Comparison of ENCODE assay signal across 1 cellular context in the genomic region with DNA sequence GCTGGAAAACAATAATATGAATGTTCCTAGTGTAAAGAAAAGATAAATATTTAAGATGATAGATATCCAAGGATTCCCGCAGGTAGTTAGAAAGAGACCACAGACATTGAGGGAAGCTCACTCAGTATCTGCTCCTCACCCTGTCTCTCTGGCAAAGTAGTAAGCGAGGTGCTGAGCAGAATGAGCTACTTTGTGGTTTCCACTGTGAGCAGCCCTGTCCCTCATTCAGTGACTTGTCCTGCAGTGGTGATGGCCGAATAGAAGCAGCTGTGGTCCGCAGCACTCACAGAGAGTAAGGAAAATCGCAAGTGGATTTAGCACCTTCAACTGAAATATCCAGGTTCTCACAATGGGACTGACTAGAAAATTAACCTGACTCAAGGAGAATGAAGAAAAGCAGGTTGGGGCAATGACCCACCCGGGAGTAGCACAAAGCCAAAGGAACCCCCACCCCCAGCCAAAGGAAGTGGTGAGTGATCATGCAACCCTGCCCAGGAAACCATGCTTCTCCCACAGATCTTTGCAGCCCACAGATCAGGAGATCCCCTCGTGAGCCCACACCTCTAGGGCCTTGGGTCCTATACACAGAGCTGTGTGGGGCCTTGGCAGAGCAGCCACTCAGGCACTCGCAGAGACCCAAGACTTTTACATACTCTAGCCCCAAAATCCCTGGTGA.
TF ChIP-seq lines count a peak whose summit lies in the region.

No MANE protein-coding gene starts in this region.

TF ChIP-seq in HepG2, 621 proteins besides CTCF, POLR2A, EP300 and RAD21:
- TF ChIP-seq RBAK (CRISPR knock-in tag; IDR thresholded peaks at IDR 0.05) (no peak), ZNF616 (CRISPR knock-in tag; IDR thresholded peaks at IDR 0.05; ENCODE audit: low read depth) (no peak), ZNF773 (CRISPR knock-in tag; IDR thresholded peaks at IDR 0.05; ENCODE audit: borderline replicate concordance) (no peak), ZNF225 (CRISPR knock-in tag; IDR thresholded peaks at IDR 0.05) (no peak), ZNF761 (CRISPR knock-in tag; conservative IDR thresholded peaks at IDR 0.05) (no peak), ZNF343 (CRISPR knock-in tag; IDR thresholded peaks at IDR 0.05) (no peak), ZNF747 (CRISPR knock-in tag; IDR thresholded peaks at IDR 0.05; ENCODE audit: borderline replicate concordance) (no peak), ZFX (CRISPR knock-in tag; IDR thresholded peaks at IDR 0.05; ENCODE audit: low read depth) (no peak), HNRNPK (IDR thresholded peaks at IDR 0.05; ENCODE audit: low read depth, low read length, poor library complexity, severe bottlenecking) (no peak)
- TF ChIP-seq, protein P1, sequence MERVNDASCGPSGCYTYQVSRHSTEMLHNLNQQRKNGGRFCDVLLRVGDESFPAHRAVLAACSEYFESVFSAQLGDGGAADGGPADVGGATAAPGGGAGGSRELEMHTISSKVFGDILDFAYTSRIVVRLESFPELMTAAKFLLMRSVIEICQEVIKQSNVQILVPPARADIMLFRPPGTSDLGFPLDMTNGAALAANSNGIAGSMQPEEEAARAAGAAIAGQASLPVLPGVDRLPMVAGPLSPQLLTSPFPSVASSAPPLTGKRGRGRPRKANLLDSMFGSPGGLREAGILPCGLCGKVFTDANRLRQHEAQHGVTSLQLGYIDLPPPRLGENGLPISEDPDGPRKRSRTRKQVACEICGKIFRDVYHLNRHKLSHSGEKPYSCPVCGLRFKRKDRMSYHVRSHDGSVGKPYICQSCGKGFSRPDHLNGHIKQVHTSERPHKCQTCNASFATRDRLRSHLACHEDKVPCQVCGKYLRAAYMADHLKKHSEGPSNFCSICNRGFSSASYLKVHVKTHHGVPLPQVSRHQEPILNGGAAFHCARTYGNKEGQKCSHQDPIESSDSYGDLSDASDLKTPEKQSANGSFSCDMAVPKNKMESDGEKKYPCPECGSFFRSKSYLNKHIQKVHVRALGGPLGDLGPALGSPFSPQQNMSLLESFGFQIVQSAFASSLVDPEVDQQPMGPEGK (CRISPR knock-in tag; IDR thresholded peaks at IDR 0.05) = no peak
- TF ChIP-seq, protein P2, sequence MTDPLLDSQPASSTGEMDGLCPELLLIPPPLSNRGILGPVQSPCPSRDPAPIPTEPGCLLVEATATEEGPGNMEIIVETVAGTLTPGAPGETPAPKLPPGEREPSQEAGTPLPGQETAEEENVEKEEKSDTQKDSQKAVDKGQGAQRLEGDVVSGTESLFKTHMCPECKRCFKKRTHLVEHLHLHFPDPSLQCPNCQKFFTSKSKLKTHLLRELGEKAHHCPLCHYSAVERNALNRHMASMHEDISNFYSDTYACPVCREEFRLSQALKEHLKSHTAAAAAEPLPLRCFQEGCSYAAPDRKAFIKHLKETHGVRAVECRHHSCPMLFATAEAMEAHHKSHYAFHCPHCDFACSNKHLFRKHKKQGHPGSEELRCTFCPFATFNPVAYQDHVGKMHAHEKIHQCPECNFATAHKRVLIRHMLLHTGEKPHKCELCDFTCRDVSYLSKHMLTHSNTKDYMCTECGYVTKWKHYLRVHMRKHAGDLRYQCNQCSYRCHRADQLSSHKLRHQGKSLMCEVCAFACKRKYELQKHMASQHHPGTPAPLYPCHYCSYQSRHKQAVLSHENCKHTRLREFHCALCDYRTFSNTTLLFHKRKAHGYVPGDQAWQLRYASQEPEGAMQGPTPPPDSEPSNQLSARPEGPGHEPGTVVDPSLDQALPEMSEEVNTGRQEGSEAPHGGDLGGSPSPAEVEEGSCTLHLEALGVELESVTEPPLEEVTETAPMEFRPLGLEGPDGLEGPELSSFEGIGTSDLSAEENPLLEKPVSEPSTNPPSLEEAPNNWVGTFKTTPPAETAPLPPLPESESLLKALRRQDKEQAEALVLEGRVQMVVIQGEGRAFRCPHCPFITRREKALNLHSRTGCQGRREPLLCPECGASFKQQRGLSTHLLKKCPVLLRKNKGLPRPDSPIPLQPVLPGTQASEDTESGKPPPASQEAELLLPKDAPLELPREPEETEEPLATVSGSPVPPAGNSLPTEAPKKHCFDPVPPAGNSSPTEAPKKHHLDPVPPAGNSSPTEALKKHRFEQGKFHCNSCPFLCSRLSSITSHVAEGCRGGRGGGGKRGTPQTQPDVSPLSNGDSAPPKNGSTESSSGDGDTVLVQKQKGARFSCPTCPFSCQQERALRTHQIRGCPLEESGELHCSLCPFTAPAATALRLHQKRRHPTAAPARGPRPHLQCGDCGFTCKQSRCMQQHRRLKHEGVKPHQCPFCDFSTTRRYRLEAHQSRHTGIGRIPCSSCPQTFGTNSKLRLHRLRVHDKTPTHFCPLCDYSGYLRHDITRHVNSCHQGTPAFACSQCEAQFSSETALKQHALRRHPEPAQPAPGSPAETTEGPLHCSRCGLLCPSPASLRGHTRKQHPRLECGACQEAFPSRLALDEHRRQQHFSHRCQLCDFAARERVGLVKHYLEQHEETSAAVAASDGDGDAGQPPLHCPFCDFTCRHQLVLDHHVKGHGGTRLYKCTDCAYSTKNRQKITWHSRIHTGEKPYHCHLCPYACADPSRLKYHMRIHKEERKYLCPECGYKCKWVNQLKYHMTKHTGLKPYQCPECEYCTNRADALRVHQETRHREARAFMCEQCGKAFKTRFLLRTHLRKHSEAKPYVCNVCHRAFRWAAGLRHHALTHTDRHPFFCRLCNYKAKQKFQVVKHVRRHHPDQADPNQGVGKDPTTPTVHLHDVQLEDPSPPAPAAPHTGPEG (CRISPR knock-in tag; IDR thresholded peaks at IDR 0.05) = no peak
- TF ChIP-seq, protein P3, sequence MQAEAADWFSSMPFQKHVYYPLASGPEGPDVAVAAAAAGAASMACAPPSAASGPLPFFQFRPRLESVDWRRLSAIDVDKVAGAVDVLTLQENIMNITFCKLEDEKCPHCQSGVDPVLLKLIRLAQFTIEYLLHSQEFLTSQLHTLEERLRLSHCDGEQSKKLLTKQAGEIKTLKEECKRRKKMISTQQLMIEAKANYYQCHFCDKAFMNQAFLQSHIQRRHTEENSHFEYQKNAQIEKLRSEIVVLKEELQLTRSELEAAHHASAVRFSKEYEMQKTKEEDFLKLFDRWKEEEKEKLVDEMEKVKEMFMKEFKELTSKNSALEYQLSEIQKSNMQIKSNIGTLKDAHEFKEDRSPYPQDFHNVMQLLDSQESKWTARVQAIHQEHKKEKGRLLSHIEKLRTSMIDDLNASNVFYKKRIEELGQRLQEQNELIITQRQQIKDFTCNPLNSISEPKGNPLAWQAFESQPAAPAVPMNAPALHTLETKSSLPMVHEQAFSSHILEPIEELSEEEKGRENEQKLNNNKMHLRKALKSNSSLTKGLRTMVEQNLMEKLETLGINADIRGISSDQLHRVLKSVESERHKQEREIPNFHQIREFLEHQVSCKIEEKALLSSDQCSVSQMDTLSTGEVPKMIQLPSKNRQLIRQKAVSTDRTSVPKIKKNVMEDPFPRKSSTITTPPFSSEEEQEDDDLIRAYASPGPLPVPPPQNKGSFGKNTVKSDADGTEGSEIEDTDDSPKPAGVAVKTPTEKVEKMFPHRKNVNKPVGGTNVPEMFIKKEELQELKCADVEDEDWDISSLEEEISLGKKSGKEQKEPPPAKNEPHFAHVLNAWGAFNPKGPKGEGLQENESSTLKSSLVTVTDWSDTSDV (CRISPR knock-in tag; IDR thresholded peaks at IDR 0.05) = no peak
- TF ChIP-seq, protein P4, sequence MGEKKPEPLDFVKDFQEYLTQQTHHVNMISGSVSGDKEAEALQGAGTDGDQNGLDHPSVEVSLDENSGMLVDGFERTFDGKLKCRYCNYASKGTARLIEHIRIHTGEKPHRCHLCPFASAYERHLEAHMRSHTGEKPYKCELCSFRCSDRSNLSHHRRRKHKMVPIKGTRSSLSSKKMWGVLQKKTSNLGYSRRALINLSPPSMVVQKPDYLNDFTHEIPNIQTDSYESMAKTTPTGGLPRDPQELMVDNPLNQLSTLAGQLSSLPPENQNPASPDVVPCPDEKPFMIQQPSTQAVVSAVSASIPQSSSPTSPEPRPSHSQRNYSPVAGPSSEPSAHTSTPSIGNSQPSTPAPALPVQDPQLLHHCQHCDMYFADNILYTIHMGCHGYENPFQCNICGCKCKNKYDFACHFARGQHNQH (CRISPR knock-in tag; IDR thresholded peaks at IDR 0.05) = no peak
- TF ChIP-seq, protein P5, sequence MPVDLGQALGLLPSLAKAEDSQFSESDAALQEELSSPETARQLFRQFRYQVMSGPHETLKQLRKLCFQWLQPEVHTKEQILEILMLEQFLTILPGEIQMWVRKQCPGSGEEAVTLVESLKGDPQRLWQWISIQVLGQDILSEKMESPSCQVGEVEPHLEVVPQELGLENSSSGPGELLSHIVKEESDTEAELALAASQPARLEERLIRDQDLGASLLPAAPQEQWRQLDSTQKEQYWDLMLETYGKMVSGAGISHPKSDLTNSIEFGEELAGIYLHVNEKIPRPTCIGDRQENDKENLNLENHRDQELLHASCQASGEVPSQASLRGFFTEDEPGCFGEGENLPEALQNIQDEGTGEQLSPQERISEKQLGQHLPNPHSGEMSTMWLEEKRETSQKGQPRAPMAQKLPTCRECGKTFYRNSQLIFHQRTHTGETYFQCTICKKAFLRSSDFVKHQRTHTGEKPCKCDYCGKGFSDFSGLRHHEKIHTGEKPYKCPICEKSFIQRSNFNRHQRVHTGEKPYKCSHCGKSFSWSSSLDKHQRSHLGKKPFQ (CRISPR knock-in tag; IDR thresholded peaks at IDR 0.05; ENCODE audit: insufficient replicate concordance) = no peak
